ENCODE assay signal across 31 cellular contexts in the genomic region with DNA sequence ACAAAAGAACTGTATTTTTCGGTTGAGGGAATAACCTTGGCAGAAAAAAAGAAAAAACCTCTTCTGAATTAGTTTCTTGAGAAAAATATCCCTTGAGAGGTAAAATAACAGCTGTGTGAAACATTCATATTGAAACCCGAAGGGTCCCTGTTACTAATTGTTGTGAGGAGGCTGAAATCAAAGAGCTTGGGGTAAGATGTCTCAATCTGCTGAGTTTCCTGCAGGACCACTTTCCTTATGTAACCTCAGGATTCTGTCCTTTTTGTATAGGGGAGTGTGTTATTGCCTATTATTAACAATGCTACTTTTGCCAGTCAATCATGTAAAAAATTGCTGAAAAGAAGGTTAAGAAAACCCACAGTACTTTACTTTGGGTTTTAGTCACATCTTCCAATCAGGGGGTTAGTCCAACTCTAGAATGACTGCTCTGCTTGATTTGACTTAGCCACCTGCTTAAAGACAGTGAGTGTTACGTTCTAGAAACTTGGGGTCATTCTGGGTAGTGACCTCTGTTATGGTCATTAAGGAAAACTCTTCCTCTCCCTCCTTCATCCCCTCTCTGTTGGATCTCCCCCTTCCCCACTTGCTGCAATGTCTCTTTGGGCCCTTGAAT.
DNase-seq lines count a peak whose midpoint lies in the region; ATAC-seq lines count a peak whose summit lies in the region.
"Had no signal": no experiment of that assay in that cellular context is flagged by ENCODE, and none has a peak within 500 bp of the region (broad histone marks: within the 10 kb centered on the region; RNA-seq: fewer than 3 reads in every experiment).

No MANE protein-coding gene starts in this region.

- H3K4me1 ChIP-seq in SJCRH30: no peaks in the 10 kb centered on the region
- H3K4me1 ChIP-seq: Caco-2, colonic mucosa, Peyer's patch had no signal

- no peak overlapping the region for H3K27ac ChIP-seq in SJCRH30
- H3K27ac ChIP-seq: C4-2B, colonic mucosa, epithelial cell of prostate, ovary, Peyer's patch had no signal

- no peak for DNase-seq in hepatic stellate cell (ENCODE audit: low spot score)
- no peak for DNase-seq in T-helper 2 cell
- no peak for DNase-seq in stimulated activated naive CD4-positive, alpha-beta T cell treated with Interleukin-2 at 50 U/mL for 16 hours (lab: John Stamatoyannopoulos, UW)
- DNase-seq in SJCRH30: no peak
- DNase-seq: activated CD4-positive, alpha-beta memory T cell treated with anti-CD3 and anti-CD28 coated beads for 36 hours; activated CD4-positive, CD25-positive, alpha-beta regulatory T cell treated with anti-CD3 and anti-CD28 coated beads, Interleukin-2, amount 50 U/mL, for 72 hours; activated naive CD8-positive, alpha-beta T cell treated with anti-CD3 and anti-CD28 coated beads, Interleukin-2, amount 50 U/mL, for 24 hours; activated T-cell treated with anti-CD3 and anti-CD28 coated beads, Interleukin-2, amount 50 U/mL, for 72 hours; Caco-2; colonic mucosa; effector CD8-positive, alpha-beta T cell; GOT3; HFFc6; immature natural killer cell; Kasumi-1; mesendoderm; NCI-H1417 treated with DMSO at 0.1 percent for 48 hours; NCI-H2081 treated with DMSO at 0.1 percent for 48 hours; NCI-H226; NCI-H69; ovary; Peyer's patch; SHP77; stimulated activated naive CD4-positive, alpha-beta T cell had no signal

- peak; percentile 65 for ATAC-seq in GM18519 (IDR thresholded peaks at IDR 0.05; ENCODE audit: low FRiP score, unreplicated experiment)
- peak; percentile 60 for ATAC-seq in GM19452 (IDR thresholded peaks at IDR 0.05; ENCODE audit: unreplicated experiment)
- ATAC-seq in HG02870 (IDR thresholded peaks at IDR 0.05; ENCODE audit: unreplicated experiment): peak; percentile 96
- peak; percentile 88 for ATAC-seq in HG03565 (IDR thresholded peaks at IDR 0.05; ENCODE audit: unreplicated experiment)
- ATAC-seq: activated naive CD8-positive, alpha-beta T cell treated with anti-CD3 and anti-CD28 coated beads, Interleukin-2, amount 50 U/mL, for 24 hours; left lobe of liver had no signal

- no peaks in the 10 kb centered on the region for H3K27me3 ChIP-seq in SJCRH30
- H3K27me3 ChIP-seq: colonic mucosa, ovary, Peyer's patch had no signal

- no peaks in the 10 kb centered on the region for H3K9me3 ChIP-seq in SJCRH30 (replicated peaks)
- H3K9me3 ChIP-seq: Caco-2, colonic mucosa, ovary, Peyer's patch had no signal

- no peaks in the 10 kb centered on the region for H3K36me3 ChIP-seq in SJCRH30
- H3K36me3 ChIP-seq: colonic mucosa, ovary, Peyer's patch had no signal

- no peak overlapping the region for H3K4me3 ChIP-seq in SJCRH30
- H3K4me3 ChIP-seq: colonic mucosa, ovary, Peyer's patch had no signal
